ENCODE assay signal across 14 cellular contexts in genomic region chr17:28899212-28899815, GRCh38. TPM values are rescaled to one million over a fixed set of nuclear protein-coding genes. Genes with fewer than 3 reads are reported as not detected.
DNase-seq lines count a peak whose midpoint lies in the region; TF ChIP-seq lines count a peak whose summit lies in the region.
"Had no signal": no experiment of that assay in that cellular context is flagged by ENCODE, and none has a peak within 500 bp of the region (broad histone marks: within the 10 kb centered on the region; RNA-seq: fewer than 3 reads in every experiment).

No MANE protein-coding gene starts in this region.

- H3K36me3 Mint-ChIP-seq in activated naive CD4-positive, alpha-beta T cell treated with anti-CD3 and anti-CD28 coated beads, Interleukin-2, amount 50 U/mL, for 24 hours: peaks cover 10% of the 10 kb centered on the region

- no peak overlapping the region for H2AFZ ChIP-seq in PC-9

- H3K4me1 Mint-ChIP-seq in activated naive CD4-positive, alpha-beta T cell treated with anti-CD3 and anti-CD28 coated beads, Interleukin-2, amount 50 U/mL, for 24 hours: peaks cover 59% of the 10 kb centered on the region

- no peak overlapping the region for H3K4me2 ChIP-seq in PC-9

- H3K36me3 ChIP-seq in esophagus squamous epithelium: peaks cover 0 to 5% (median 0%) of the 10 kb centered on the region in 3 donors
- H3K36me3 ChIP-seq in spleen: peaks cover 0 to 7% (median 0%) of the 10 kb centered on the region in 6 donors
- no peaks in the 10 kb centered on the region for H3K36me3 ChIP-seq in BE2C
- no peaks in the 10 kb centered on the region for H3K36me3 ChIP-seq in PC-9 (ENCODE audit: low read depth)

- peak overlapping the region; percentile 28 for H3K4me3 Mint-ChIP-seq in activated naive CD4-positive, alpha-beta T cell treated with anti-CD3 and anti-CD28 coated beads, Interleukin-2, amount 50 U/mL, for 24 hours

- H3K27ac ChIP-seq in esophagus squamous epithelium (peak overlapping the region in 3 of 4 donors; percentile 19 to 98 (median 97)), spleen (peak overlapping the region in 5 of 8 donors; percentile 96 to 99 (median 99)), PC-9 (no peak overlapping the region)

- WGBS in esophagus squamous epithelium, 2 donors: 91 to 99% methylated on average over 5 of the region's 5 CpGs
- WGBS in spleen, 5 donors: 95 to 99% (median 98%) methylated on average over 5 of the region's 5 CpGs

- peaks cover 30 to 80% (median 46%) of the 10 kb centered on the region in 3 donors for H3K4me1 ChIP-seq in esophagus squamous epithelium
- peaks cover 48 to 89% (median 75%) of the 10 kb centered on the region in 6 donors for H3K4me1 ChIP-seq in spleen
- no peaks in the 10 kb centered on the region; the same call in 1 of the 2 replicates for H3K4me1 ChIP-seq in BE2C
- H3K4me1 ChIP-seq in PC-9 (replicated peaks; ENCODE audit: insufficient read depth): peaks cover 28% of the 10 kb centered on the region

- intact Hi-C loops in esophagus squamous epithelium (cut with DNase I) (no loop called here), spleen (cut with DNase I; ENCODE audit: low total_unique reads) (no loop called here), PC-9 (cut with micrococcal nuclease; ENCODE audit: unreplicated experiment) (no loop called here)

- POLR2A ChIA-PET in PC-9 (lab: Charles Lee; ENCODE audit: unreplicated experiment): no interaction called here

- H3F3A ChIP-seq in PC-9 (ENCODE audit: insufficient read depth, low read depth): peaks cover 40% of the 10 kb centered on the region

- H3K27me3 ChIP-seq in esophagus squamous epithelium (no peaks in the 10 kb centered on the region), spleen (replicated peaks in 1 of 7) (no peaks in the 10 kb centered on the region), BE2C (no peaks in the 10 kb centered on the region), PC-9 (ENCODE audit: insufficient read depth, low read depth) (no peaks in the 10 kb centered on the region)

- no peaks in the 10 kb centered on the region for H3K9me3 Mint-ChIP-seq in activated naive CD4-positive, alpha-beta T cell treated with anti-CD3 and anti-CD28 coated beads, Interleukin-2, amount 50 U/mL, for 24 hours
- H3K9me3 Mint-ChIP-seq: effector memory CD8-positive, alpha-beta T cell had no signal

- H3K27ac Mint-ChIP-seq in activated naive CD4-positive, alpha-beta T cell treated with anti-CD3 and anti-CD28 coated beads, Interleukin-2, amount 50 U/mL, for 24 hours: peak overlapping the region; percentile 59

- no peaks in the 10 kb centered on the region for H3K9me3 ChIP-seq in esophagus squamous epithelium
- no peaks in the 10 kb centered on the region for H3K9me3 ChIP-seq in spleen
- H3K9me3 ChIP-seq in BE2C: no peaks in the 10 kb centered on the region
- no peaks in the 10 kb centered on the region for H3K9me3 ChIP-seq in PC-9 (ENCODE audit: insufficient read depth, low read depth)

- DNase-seq in activated naive CD4-positive, alpha-beta T cell treated with anti-CD3 and anti-CD28 coated beads, Interleukin-2, amount 50 U/mL, for 16 hours: no peak
- DNase-seq in OCI-M1 (lab: John Stamatoyannopoulos, UW) (peak; percentile 30), esophagus squamous epithelium (lab: John Stamatoyannopoulos, UW) (no peak), spleen (no peak), BE2C (no peak), COR-L47 (lab: John Stamatoyannopoulos, UW) (no peak), PC-9 (no peak)
- DNase-seq: activated gamma-delta T cell; DMS79; effector memory CD8-positive, alpha-beta T cell; NCI-H1105 treated with DMSO at 0.1 percent for 48 hours; NCI-H82; substantia nigra had no signal

- TF ChIP-seq POLR2A in esophagus squamous epithelium (IDR thresholded peaks at IDR 0.05): no peak
- TF ChIP-seq POLR2A in spleen (IDR thresholded peaks at IDR 0.05): no peak

- no peak overlapping the region for H3K4me3 ChIP-seq in esophagus squamous epithelium
- H3K4me3 ChIP-seq in spleen: no peak overlapping the region
- H3K4me3 ChIP-seq in BE2C (ENCODE audit: low read depth, low read length): no peak overlapping the region
- no peak overlapping the region for H3K4me3 ChIP-seq in PC-9

- peaks cover 20% of the 10 kb centered on the region for H3K79me2 ChIP-seq in PC-9 (ENCODE audit: low read depth)

- TF ChIP-seq CTCF in esophagus squamous epithelium (IDR thresholded peaks at IDR 0.05) (no peak), spleen (IDR thresholded peaks at IDR 0.05 in 8 of 11, conservative IDR thresholded peaks at IDR 0.05 in 3 of 11) (no peak), BE2C (IDR thresholded peaks at IDR 0.05; ENCODE audit: low read depth, low read length) (no peak), PC-9 (conservative IDR thresholded peaks at IDR 0.05) (no peak)

- H3K27me3 Mint-ChIP-seq in activated naive CD4-positive, alpha-beta T cell treated with anti-CD3 and anti-CD28 coated beads, Interleukin-2, amount 50 U/mL, for 24 hours: no peaks in the 10 kb centered on the region
- H3K27me3 Mint-ChIP-seq: effector memory CD8-positive, alpha-beta T cell had no signal

- no TSS peak for BruUV-seq in PC-9 (replicated peaks; lab: Mats Ljungman, UMichigan)

- H4K20me1 ChIP-seq in PC-9 (ENCODE audit: insufficient read depth): no peaks in the 10 kb centered on the region

- H3K9me2 ChIP-seq in PC-9 (ENCODE audit: insufficient read depth): no peaks in the 10 kb centered on the region

- CTCF ChIA-PET in PC-9 (lab: Charles Lee): interaction anchor here (1.4 kb wide), 1 partner anchor 137 kb away, joined by 3 read pairs; no protein-coding TSS in a partner anchor

RNA-seq across cellular contexts. Expression of gene FLOT2, which starts 1.8 kb away (rescaled TPM):
- 10 to 100 TPM; 44.8 to 81.8 (median 65.2) TPM for total RNA-seq in esophagus squamous epithelium
- 100 to 1,000 TPM; 133 to 259 (median 202) TPM for total RNA-seq in spleen
- 100 to 1,000 TPM in 1 of 3 donors, 10 to 100 TPM in 2; 80.8 to 119 (median 92.8) TPM for polyA plus RNA-seq in spleen
- polyA plus RNA-seq in BE2C (2012; ENCODE audit: insufficient read depth, insufficient read length, low read depth): 53.5 TPM
- 118 and 128 TPM in 2 replicates for total RNA-seq in PC-9 (2021)

RNA-seq across cellular contexts. Expression of gene DHRS13, which starts 3.6 kb away (rescaled TPM):
- total RNA-seq in esophagus squamous epithelium (10 to 100 TPM; 10.3 to 17.0 (median 14.9) TPM), spleen (10 to 100 TPM; 14.7 to 51.2 (median 21.2) TPM), PC-9 (2021) (15.8 and 17.5 TPM in 2 replicates)
- polyA plus RNA-seq in spleen: 10 to 100 TPM; 12.2 to 12.6 (median 12.6) TPM
- 14.8 TPM for polyA plus RNA-seq in BE2C (2012; ENCODE audit: insufficient read depth, insufficient read length, low read depth)

RNA-seq across cellular contexts. Expression of gene ERAL1, which starts 44.5 kb away (rescaled TPM):
- 10 to 100 TPM; 24.7 to 41.6 (median 37.8) TPM for total RNA-seq in esophagus squamous epithelium
- total RNA-seq in spleen: 10 to 100 TPM; 28.4 to 51.9 (median 38.8) TPM
- 10 to 100 TPM; 31.2 to 39.7 (median 38.6) TPM for polyA plus RNA-seq in spleen
- 47.0 TPM for polyA plus RNA-seq in BE2C (2012; ENCODE audit: insufficient read depth, insufficient read length, low read depth)
- total RNA-seq in PC-9 (2021): 47.1 and 56.6 TPM in 2 replicates

RNA-seq across cellular contexts. Expression of gene PHF12, which starts 52.0 kb away (rescaled TPM):
- 10 to 100 TPM; 13.0 to 35.6 (median 18.8) TPM for total RNA-seq in esophagus squamous epithelium
- 100 to 1,000 TPM in 2 of 7 donors, 10 to 100 TPM in 5; 65.9 to 118 (median 84.9) TPM for total RNA-seq in spleen
- polyA plus RNA-seq in spleen: 10 to 100 TPM; 16.2 to 22.0 (median 20.0) TPM
- polyA plus RNA-seq in BE2C (2012; ENCODE audit: insufficient read depth, insufficient read length, low read depth): 43.0 TPM
- 36.0 and 48.4 TPM in 2 replicates for total RNA-seq in PC-9 (2021)

RNA-seq across cellular contexts. Expression of gene FAM222B, which starts 56.7 kb away (rescaled TPM):
- total RNA-seq in esophagus squamous epithelium: 10 to 100 TPM in 2 of 4 donors, 1 to 10 TPM in 2; 8.0 to 16.4 (median 11.2) TPM
- total RNA-seq in spleen: 10 to 100 TPM; 11.6 to 23.6 (median 17.5) TPM
- polyA plus RNA-seq in spleen: 1 to 10 TPM; 2.9 to 5.3 (median 3.0) TPM
- polyA plus RNA-seq in BE2C (2012; ENCODE audit: insufficient read depth, insufficient read length, low read depth): 13.9 TPM
- 14.2 and 26.4 TPM in 2 replicates for total RNA-seq in PC-9 (2021)
